ENCODE assay signal across 8 cellular contexts in the genomic region with DNA sequence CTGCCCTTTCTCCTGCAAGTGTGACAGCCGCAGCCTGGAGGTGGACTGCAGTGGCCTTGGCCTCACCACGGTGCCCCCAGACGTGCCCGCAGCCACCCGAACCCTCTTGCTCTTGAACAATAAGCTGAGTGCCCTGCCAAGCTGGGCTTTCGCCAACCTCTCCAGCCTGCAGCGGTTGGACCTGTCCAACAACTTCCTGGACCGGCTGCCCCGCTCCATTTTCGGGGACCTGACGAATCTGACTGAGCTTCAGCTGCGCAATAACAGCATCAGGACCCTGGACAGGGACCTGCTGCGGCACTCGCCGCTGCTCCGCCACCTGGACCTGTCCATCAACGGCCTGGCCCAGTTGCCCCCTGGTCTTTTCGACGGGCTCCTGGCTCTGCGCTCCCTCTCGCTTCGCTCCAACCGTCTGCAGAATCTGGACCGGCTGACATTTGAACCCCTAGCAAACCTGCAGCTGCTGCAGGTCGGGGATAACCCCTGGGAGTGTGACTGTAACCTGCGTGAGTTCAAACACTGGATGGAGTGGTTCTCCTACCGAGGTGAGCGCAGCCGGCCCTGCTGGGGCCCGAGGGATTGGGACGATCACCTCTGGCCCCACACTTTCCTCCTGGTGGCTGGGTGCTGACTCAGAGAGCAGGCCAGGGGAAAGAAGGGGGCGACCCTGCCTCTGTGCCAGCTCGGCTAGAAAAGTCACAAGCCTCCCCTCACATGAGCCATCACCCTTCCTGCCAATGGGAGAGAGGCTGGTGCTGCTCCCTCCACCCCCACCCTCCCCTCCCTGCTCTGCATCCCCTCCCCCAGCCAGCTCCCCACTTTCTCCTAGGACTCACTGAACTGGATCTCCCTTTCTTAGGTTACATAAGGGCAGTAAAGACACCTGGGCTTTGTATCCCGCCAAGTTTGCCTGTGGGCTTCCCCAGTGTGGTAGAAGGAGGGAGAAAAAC. TPM values are rescaled to one million over a fixed set of nuclear protein-coding genes. Genes with fewer than 3 reads are reported as not detected.
DNase-seq lines count a peak whose midpoint lies in the region; ATAC-seq, FAIRE-seq and TF ChIP-seq lines count a peak whose summit lies in the region.

No MANE protein-coding gene starts in this region.

- peak; percentile 89 for FAIRE-seq in urothelium cell line (lab: Jason Lieb, UNC)

- peaks cover 0 to 3% of the 10 kb centered on the region in 2 donors for H3K4me1 ChIP-seq in right atrium auricular region

- ATAC-seq in Right ventricle myocardium superior (ENCODE audit: poor library complexity) (peak; percentile 80), GM21786 (IDR thresholded peaks at IDR 0.05; ENCODE audit: unreplicated experiment) (no peak), omental fat pad (ENCODE audit: low FRiP score) (no peak)

- no peak overlapping the region for H3K27ac ChIP-seq in right atrium auricular region

- H3K4me3 ChIP-seq in right atrium auricular region = no peak overlapping the region

- H3K27me3 ChIP-seq in right atrium auricular region = no peaks in the 10 kb centered on the region

- DNase-seq in Right ventricle myocardium superior = peak; percentile 64
- DNase-seq in right atrium auricular region (ENCODE audit: low spot score) = no peak
- DNase-seq in astrocyte of the hippocampus (ENCODE audit: low read depth, low spot score) = peak; percentile 92
- peak; percentile 56 for DNase-seq in iris pigment epithelial cell (ENCODE audit: low read depth)
- peak; percentile 91 for DNase-seq in urothelium cell line (ENCODE audit: low spot score)
- DNase-seq in NCI-H2081 treated with DMSO at 0.1 percent for 48 hours (lab: John Stamatoyannopoulos, UW) = no peak
- no peak for DNase-seq in omental fat pad (ENCODE audit: low spot score)

- no peaks in the 10 kb centered on the region for H3K9me3 ChIP-seq in right atrium auricular region

- TF ChIP-seq CTCF in right atrium auricular region (IDR thresholded peaks at IDR 0.05) (no peak), omental fat pad (IDR thresholded peaks at IDR 0.05) (no peak)

- no peaks in the 10 kb centered on the region for H3K36me3 ChIP-seq in right atrium auricular region

- intact Hi-C loops in Right ventricle myocardium superior (cut with DNase I) = no loop called here

RNA-seq across cellular contexts. Expression of a gene that starts 10.9 kb away (rescaled TPM):
- total RNA-seq in Right ventricle myocardium superior = not detected
- not detected for total RNA-seq in right atrium auricular region
- total RNA-seq in omental fat pad = not detected

Comparison
In these comparisons a context has a peak if more than half of its experiments do, and no peak if none do; other contexts are left out.
1. DNase-seq: peak in Right ventricle myocardium superior (single experiment), astrocyte of the hippocampus (single experiment), iris pigment epithelial cell (single experiment) and urothelium cell line (single experiment); none in right atrium auricular region (single experiment), NCI-H2081 treated with DMSO at 0.1 percent for 48 hours (single experiment) and omental fat pad (single experiment).